1 cellular context compared by ENCODE assay signal in the genomic region with DNA sequence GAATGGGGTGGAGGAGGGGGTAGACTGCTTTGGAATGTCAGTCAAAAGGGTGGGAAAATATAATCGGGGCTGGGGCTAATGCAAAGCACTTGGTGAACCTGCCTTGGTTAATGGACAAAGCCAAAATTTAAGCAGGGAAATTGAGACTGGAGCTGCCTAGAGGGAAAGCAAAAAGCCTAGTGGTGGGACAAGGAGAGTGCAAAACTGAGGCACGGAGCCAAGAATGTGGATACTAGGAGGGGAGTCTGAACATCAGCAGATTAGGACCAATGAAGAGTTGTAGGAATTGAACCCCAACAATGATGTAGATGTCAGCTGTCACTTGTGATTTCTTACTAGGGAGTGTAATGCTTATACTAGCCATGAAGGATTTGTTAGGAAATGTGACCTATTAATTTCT.
TF ChIP-seq lines count a peak whose summit lies in the region.

No MANE protein-coding gene starts in this region.

TF ChIP-seq in SK-N-SH, 30 proteins besides CTCF, POLR2A, EP300 and RAD21 (continued from another document):
- TF ChIP-seq, protein P1, sequence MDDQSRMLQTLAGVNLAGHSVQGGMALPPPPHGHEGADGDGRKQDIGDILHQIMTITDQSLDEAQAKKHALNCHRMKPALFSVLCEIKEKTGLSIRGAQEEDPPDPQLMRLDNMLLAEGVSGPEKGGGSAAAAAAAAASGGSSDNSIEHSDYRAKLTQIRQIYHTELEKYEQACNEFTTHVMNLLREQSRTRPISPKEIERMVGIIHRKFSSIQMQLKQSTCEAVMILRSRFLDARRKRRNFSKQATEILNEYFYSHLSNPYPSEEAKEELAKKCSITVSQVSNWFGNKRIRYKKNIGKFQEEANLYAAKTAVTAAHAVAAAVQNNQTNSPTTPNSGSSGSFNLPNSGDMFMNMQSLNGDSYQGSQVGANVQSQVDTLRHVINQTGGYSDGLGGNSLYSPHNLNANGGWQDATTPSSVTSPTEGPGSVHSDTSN (IDR thresholded peaks at IDR 0.05), result no peak
- TF ChIP-seq, protein P2, sequence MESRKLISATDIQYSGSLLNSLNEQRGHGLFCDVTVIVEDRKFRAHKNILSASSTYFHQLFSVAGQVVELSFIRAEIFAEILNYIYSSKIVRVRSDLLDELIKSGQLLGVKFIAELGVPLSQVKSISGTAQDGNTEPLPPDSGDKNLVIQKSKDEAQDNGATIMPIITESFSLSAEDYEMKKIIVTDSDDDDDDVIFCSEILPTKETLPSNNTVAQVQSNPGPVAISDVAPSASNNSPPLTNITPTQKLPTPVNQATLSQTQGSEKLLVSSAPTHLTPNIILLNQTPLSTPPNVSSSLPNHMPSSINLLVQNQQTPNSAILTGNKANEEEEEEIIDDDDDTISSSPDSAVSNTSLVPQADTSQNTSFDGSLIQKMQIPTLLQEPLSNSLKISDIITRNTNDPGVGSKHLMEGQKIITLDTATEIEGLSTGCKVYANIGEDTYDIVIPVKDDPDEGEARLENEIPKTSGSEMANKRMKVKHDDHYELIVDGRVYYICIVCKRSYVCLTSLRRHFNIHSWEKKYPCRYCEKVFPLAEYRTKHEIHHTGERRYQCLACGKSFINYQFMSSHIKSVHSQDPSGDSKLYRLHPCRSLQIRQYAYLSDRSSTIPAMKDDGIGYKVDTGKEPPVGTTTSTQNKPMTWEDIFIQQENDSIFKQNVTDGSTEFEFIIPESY (IDR thresholded peaks at IDR 0.05; ENCODE audit: borderline replicate concordance, low read depth), result no peak
- TF ChIP-seq RXRA (IDR thresholded peaks at IDR 0.05; ENCODE audit: borderline replicate concordance, low read depth) (no peak), FOXM1 (IDR thresholded peaks at IDR 0.05; ENCODE audit: low read depth) (no peak)
TF ChIP-seq in SK-N-SH: peak in this region for 0.
